ENCODE assay signal across 17 cellular contexts in genomic region chr1:9894115-9894514, GRCh38. TPM values are rescaled to one million over a fixed set of nuclear protein-coding genes. Genes with fewer than 3 reads are reported as not detected.
DNase-seq lines count a peak whose midpoint lies in the region; ATAC-seq, FAIRE-seq and TF ChIP-seq lines count a peak whose summit lies in the region.
"Had no signal": no experiment of that assay in that cellular context is flagged by ENCODE, and none has a peak within 500 bp of the region (broad histone marks: within the 10 kb centered on the region; RNA-seq: fewer than 3 reads in every experiment).

No MANE protein-coding gene starts in this region.

- H3K4me3 ChIP-seq in esophagus squamous epithelium (peak overlapping the region in 2 of 4 donors; percentile 8 to 34), prostate gland (no peak overlapping the region)

- TF ChIP-seq CTCF in esophagus squamous epithelium (IDR thresholded peaks at IDR 0.05) (no peak), prostate gland (IDR thresholded peaks at IDR 0.05) (no peak)

- WGBS in esophagus squamous epithelium, 2 donors, result 44 to 64% methylated on average over 3 of the region's 3 CpGs
- WGBS in prostate gland, result 93% methylated on average over 3 of the region's 3 CpGs

- peak; percentile 52 for FAIRE-seq in RCC 7860 (lab: Jason Lieb, UNC)
- FAIRE-seq: H54 had no signal

- H3K4me1 ChIP-seq in esophagus squamous epithelium (peaks cover 35 to 81% (median 45%) of the 10 kb centered on the region in 3 donors), prostate gland (replicated peaks) (peaks cover 18% of the 10 kb centered on the region)

- H3K27me3 ChIP-seq in esophagus squamous epithelium (no peaks in the 10 kb centered on the region), prostate gland (replicated peaks; ENCODE audit: insufficient read depth) (no peaks in the 10 kb centered on the region)

- H3K9me3 ChIP-seq in esophagus squamous epithelium, result no peaks in the 10 kb centered on the region
- no peaks in the 10 kb centered on the region for H3K9me3 ChIP-seq in prostate gland

- DNase-seq in ELR (ENCODE audit: low read depth), result peak; percentile 28
- DNase-seq in RCC 7860 (ENCODE audit: low spot score), result peak; percentile 29
- no peak for DNase-seq in esophagus squamous epithelium (lab: John Stamatoyannopoulos, UW)
- no peak for DNase-seq in prostate gland (ENCODE audit: low spot score)
- no peak for DNase-seq in activated CD4-positive, CD25-positive, alpha-beta regulatory T cell (lab: John Stamatoyannopoulos, UW)
- no peak for DNase-seq in SHP77 treated with DMSO at 0.1 percent for 48 hours (lab: John Stamatoyannopoulos, UW)
- DNase-seq: activated CD4-positive, alpha-beta memory T cell treated with anti-CD3 and anti-CD28 coated beads for 36 hours; activated naive CD4-positive, alpha-beta T cell; CD4-positive, CD25-positive, alpha-beta regulatory T cell; islet precursor cell; NCI-H1930; NK-92 treated with Interleukin-12 subunit alpha and Interleukin-12 subunit beta, amount 100 ng/mL, for 24 hours; stimulated activated CD4-positive, alpha-beta T cell treated with anti-CD3 and anti-CD28 coated beads, Interleukin-2, amount 100 ng/mL, for 24 hours; stimulated activated naive B cell treated with anti-CD40 and anti-IgM and Interleukin-4, amounts not matched to agents 10 μg/mL and 1 μg/mL and 100 μg/mL, for 72 hours had no signal

- H3K27ac ChIP-seq in esophagus squamous epithelium, result peak overlapping the region; percentile 84 to 95 (median 91)
- peak overlapping the region; percentile 75 to 78 for H3K27ac ChIP-seq in prostate gland

- H3K36me3 ChIP-seq in esophagus squamous epithelium (peaks cover 0 to 4% (median 0%) of the 10 kb centered on the region in 3 donors), prostate gland (no peaks in the 10 kb centered on the region)

- ATAC-seq in GM18858 (IDR thresholded peaks at IDR 0.05; ENCODE audit: unreplicated experiment) (no peak), HG02610 (IDR thresholded peaks at IDR 0.05; ENCODE audit: unreplicated experiment) (no peak)
- ATAC-seq: stimulated activated naive B cell treated with anti-CD40 and anti-IgM and Interleukin-4, amounts not matched to agents 10 μg/mL and 1 μg/mL and 100 μg/mL, for 72 hours had no signal

- intact Hi-C loops in esophagus squamous epithelium (cut with DNase I) (no loop called here), prostate gland (cut with DNase I) (no loop called here)

- TF ChIP-seq POLR2A in esophagus squamous epithelium (IDR thresholded peaks at IDR 0.05) (no peak), prostate gland (IDR thresholded peaks at IDR 0.05) (no peak)

RNA-seq across cellular contexts. Expression of gene CTNNBIP1, which starts 16.0 kb away (rescaled TPM):
- total RNA-seq in esophagus squamous epithelium (100 to 1,000 TPM in 2 of 4 donors, 10 to 100 TPM in 2; 76.1 to 186 (median 118) TPM), prostate gland (100 to 1,000 TPM in 1 of 2 donors, 10 to 100 TPM in 1; 56.9 to 101 TPM)

RNA-seq across cellular contexts. Expression of gene LZIC, which starts 49.1 kb away (rescaled TPM):
- 10 to 100 TPM; 21.4 to 24.7 (median 23.0) TPM for total RNA-seq in esophagus squamous epithelium
- 10 to 100 TPM; 21.5 to 42.2 TPM for total RNA-seq in prostate gland

RNA-seq across cellular contexts. Expression of gene NMNAT1, which starts 49.2 kb away (rescaled TPM):
- total RNA-seq in esophagus squamous epithelium (1 to 10 TPM; 3.9 to 7.9 (median 6.0) TPM), prostate gland (1 to 10 TPM; 7.2 to 8.7 TPM)

Comparison
In these comparisons a context has a peak if more than half of its experiments do, and no peak if none do; other contexts are left out.
1. DNase-seq: peak in ELR (single experiment) and RCC 7860 (single experiment); none in esophagus squamous epithelium (single experiment), prostate gland (single experiment), activated CD4-positive, CD25-positive, alpha-beta regulatory T cell (0 of 4) and SHP77 treated with DMSO at 0.1 percent for 48 hours (single experiment).